Comparison of ENCODE assay signal across 30 cellular contexts in genomic region chr22:50711446-50712340, GRCh38. TPM values are rescaled to one million over a fixed set of nuclear protein-coding genes. Genes with fewer than 3 reads are reported as not detected.
DNase-seq lines count a peak whose midpoint lies in the region; ATAC-seq and TF ChIP-seq lines count a peak whose summit lies in the region.
"Had no signal": no experiment of that assay in that cellular context is flagged by ENCODE, and none has a peak within 500 bp of the region (broad histone marks: within the 10 kb centered on the region; RNA-seq: fewer than 3 reads in every experiment).

No MANE protein-coding gene starts in this region.

- peak; percentile 46 for DNase-seq in Right ventricle myocardium inferior (ENCODE audit: missing footprints)
- DNase-seq in right atrium auricular region (ENCODE audit: low spot score): no peak
- DNase-seq in right cardiac atrium: peak; percentile 10 to 45 (median 37)
- no peak for DNase-seq in substantia nigra (lab: John Stamatoyannopoulos, UW)
- DNase-seq in glomerular visceral epithelial cell (ENCODE audit: extremely low spot score): no peak
- no peak for DNase-seq in pons (ENCODE audit: low spot score)
- no peak for DNase-seq in HUDEP-2 (lab: John Stamatoyannopoulos, UW; ENCODE audit: unreplicated experiment in 76 of 76)
- DNase-seq: activated CD4-positive, alpha-beta T cell treated with anti-CD3 and anti-CD28 coated beads for 36 hours; activated naive CD8-positive, alpha-beta T cell treated with anti-CD3 and anti-CD28 coated beads for 36 hours; activated T-cell treated with anti-CD3 and anti-CD28 coated beads for 4 hours; Calu3; DND-41; GM23248; MV-4-11; Peyer's patch; SJCRH30; stimulated activated CD4-positive, alpha-beta T cell treated with anti-CD3 and anti-CD28 coated beads, Interleukin-15, amount 100 ng/mL, for 24 hours; SW 1271 had no signal

- no peak for TF ChIP-seq CTCF in right atrium auricular region (IDR thresholded peaks at IDR 0.05)

- no peaks in the 10 kb centered on the region for H3K9me3 ChIP-seq in right atrium auricular region
- H3K9me3 ChIP-seq in right cardiac atrium (ENCODE audit: control insufficient read depth, low read length): no peaks in the 10 kb centered on the region
- H3K9me3 ChIP-seq: gastroesophageal sphincter, left lung, neutrophil, Peyer's patch, prostate gland, SJCRH30 had no signal

- H3K36me3 ChIP-seq in right atrium auricular region: peaks cover 5% of the 10 kb centered on the region
- H3K36me3 ChIP-seq: neutrophil, Peyer's patch, prostate gland, SJCRH30 had no signal

- no peak overlapping the region for H3K4me3 ChIP-seq in right atrium auricular region
- H3K4me3 ChIP-seq in right cardiac atrium (ENCODE audit: low read length): no peak overlapping the region
- H3K4me3 ChIP-seq: gastroesophageal sphincter, GM23248, left lung, Peyer's patch, prostate gland, SJCRH30 had no signal

- 71% methylated on average over 16 of the region's 16 CpGs for WGBS in right cardiac atrium

- H3K27ac ChIP-seq in right atrium auricular region (no peak overlapping the region), cingulate gyrus (ENCODE audit: low read depth, low read length) (peak overlapping the region; percentile 95), right cardiac atrium (ENCODE audit: low read length) (no peak overlapping the region), substantia nigra (ENCODE audit: low read depth, low read length, poor library complexity, severe bottlenecking) (peak overlapping the region; percentile 99)
- H3K27ac ChIP-seq: 22Rv1, gastroesophageal sphincter, GM23248, left lung, neutrophil, Peyer's patch, prostate gland, SJCRH30 had no signal

- H3K27me3 ChIP-seq in right atrium auricular region: no peaks in the 10 kb centered on the region
- no peaks in the 10 kb centered on the region for H3K27me3 ChIP-seq in right cardiac atrium (ENCODE audit: control insufficient read depth, insufficient read depth)
- H3K27me3 ChIP-seq: gastroesophageal sphincter, left lung, neutrophil, Peyer's patch had no signal

- H3K4me1 ChIP-seq in right atrium auricular region (peaks cover 0 to 24% of the 10 kb centered on the region in 2 donors), right cardiac atrium (ENCODE audit: control insufficient read depth, insufficient read depth, low read length) (peaks cover 6% of the 10 kb centered on the region)
- H3K4me1 ChIP-seq: Peyer's patch, prostate gland, SJCRH30 had no signal

- intact Hi-C loops in Right ventricle myocardium inferior (cut with DNase I): no loop called here
- intact Hi-C loops in right cardiac atrium (cut with DNase I): no loop called here

- no peak for ATAC-seq in Right ventricle myocardium inferior
- peak in 1 of 2 donors; percentile 2 for ATAC-seq in right cardiac atrium
- ATAC-seq: activated CD4-positive, alpha-beta T cell treated with anti-CD3 and anti-CD28 coated beads for 36 hours; gastroesophageal sphincter; left lung; stimulated activated effector memory CD8-positive, alpha-beta T cell treated with anti-CD3 and anti-CD28 coated beads, Interleukin-12 subunit alpha, Interleukin-12 subunit beta, amount 100 ng/mL, for 72 hours had no signal

RNA-seq across cellular contexts. Expression of gene ACR, which starts 26.3 kb away (rescaled TPM):
- 0.27 TPM for total RNA-seq in Right ventricle myocardium inferior
- total RNA-seq in right atrium auricular region: under 1 TPM in 1 of 2 donors, not detected in 1; 0.39 TPM
- total RNA-seq in right cardiac atrium: 1 to 10 TPM in 1 of 4 donors, under 1 TPM in 3; 0.38 to 1.2 (median 0.72) TPM
- 0.41 TPM for polyA plus RNA-seq in right cardiac atrium
- total RNA-seq: activated CD4-positive, alpha-beta T cell treated with anti-CD3 and anti-CD28 coated beads for 36 hours; activated naive CD8-positive, alpha-beta T cell treated with anti-CD3 and anti-CD28 coated beads for 36 hours; activated T-helper 2 cell treated with anti-CD3 and anti-CD28 coated beads, Interferon-gamma antibody, Interleukin-2, Interleukin-4, amounts not matched to agents 10 μg/mL and 5 μg/mL and 100 μg/mL, durations not matched to agents 14 hours and 24 hours and 36 hours; Calu3; gastroesophageal sphincter; GM23248; LHCN-M2; myocyte; Peyer's patch; SJCRH30 had no signal
- polyA plus RNA-seq: aorta, CD14-positive monocyte, GM23248 had no signal

RNA-seq across cellular contexts. Expression of gene SHANK3, which starts 39.1 kb away (rescaled TPM):
- total RNA-seq in Right ventricle myocardium inferior (22.2 TPM), right atrium auricular region (10 to 100 TPM in 1 of 2 donors, 1 to 10 TPM in 1; 8.2 to 12.3 TPM), right cardiac atrium (10 to 100 TPM; 18.7 to 28.9 (median 27.0) TPM)
- polyA plus RNA-seq in right cardiac atrium: 20.1 TPM
- polyA plus RNA-seq: CD14-positive monocyte had no signal

Comparison
In these comparisons a context has a peak if more than half of its experiments do, and no peak if none do; other contexts are left out.
1. DNase-seq: peak in Right ventricle myocardium inferior (single experiment) and right cardiac atrium (3 of 3); none in right atrium auricular region (single experiment), substantia nigra (0 of 49), glomerular visceral epithelial cell (single experiment), pons (single experiment) and HUDEP-2 (0 of 76).
2. H3K27ac ChIP-seq: peak in cingulate gyrus (single experiment) and substantia nigra (single experiment); none in right atrium auricular region (0 of 2) and right cardiac atrium (single experiment).